In the genomic region with DNA sequence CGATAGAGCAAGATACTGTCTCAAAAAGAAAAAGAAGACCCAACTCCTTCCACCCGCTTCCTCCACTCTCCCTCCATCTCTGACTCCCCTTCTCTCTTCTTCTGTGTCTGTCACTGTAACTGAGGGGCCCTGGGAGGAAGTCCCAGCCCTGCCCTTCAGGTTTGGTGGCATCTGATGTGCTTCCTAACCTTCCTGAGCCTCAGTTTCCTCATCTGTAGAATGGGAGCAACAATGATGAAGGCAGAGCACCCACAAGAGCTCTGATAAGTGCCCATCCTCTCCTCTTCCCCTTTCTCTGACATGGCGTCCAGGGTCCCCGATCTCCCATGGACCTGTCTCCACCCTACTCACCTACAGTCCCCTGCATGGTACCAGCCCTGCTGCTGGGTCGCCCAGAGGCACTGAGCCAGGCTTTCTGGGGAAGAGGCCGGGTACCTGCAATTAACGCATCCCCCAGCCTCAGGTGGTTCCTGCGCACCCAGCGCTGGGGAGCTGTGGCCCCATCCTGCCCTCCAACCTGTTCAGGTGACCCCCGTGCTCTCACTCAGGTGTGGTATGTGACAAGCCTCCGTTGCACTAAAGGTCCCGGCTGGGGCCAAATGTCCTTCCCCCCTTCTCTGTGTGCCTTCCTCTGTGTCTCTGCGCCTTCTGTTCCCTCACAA, we compare ENCODE assay signal across 27 cellular contexts. TPM values are rescaled to one million over a fixed set of nuclear protein-coding genes. Genes with fewer than 3 reads are reported as not detected.
"Had no signal": no experiment of that assay in that cellular context is flagged by ENCODE, and none has a peak within 500 bp of the region (broad histone marks: within the 10 kb centered on the region; RNA-seq: fewer than 3 reads in every experiment).

No MANE protein-coding gene starts in this region.

- DNase-seq: activated CD4-positive, alpha-beta T cell treated with anti-CD3 and anti-CD28 coated beads for 4 hours; activated CD8-positive, alpha-beta memory T cell treated with anti-CD3 and anti-CD28 coated beads, Interleukin-2, amount 50 U/mL, for 4 hours; activated CD8-positive, alpha-beta T cell treated with anti-CD3 and anti-CD28 coated beads for 36 hours; activated naive CD4-positive, alpha-beta T cell treated with Interleukin-2 at 50 U/mL for 16 hours; activated T-cell treated with anti-CD3 and anti-CD28 coated beads, Interleukin-2, amount 50 U/mL, for 72 hours; caudate nucleus; IMR-90; MV-4-11; NCI-H1092 treated with DMSO at 0.1 percent for 48 hours; NCI-H1436; NCI-H1694 treated with DMSO at 0.1 percent for 48 hours; NCI-H2081; NCI-H510A treated with DMSO at 0.1 percent for 48 hours; NCI-H69; NK-92 treated with Interleukin-12 subunit alpha and Interleukin-12 subunit beta, amount 100 ng/mL, for 24 hours; OCI-M1; Right ventricle myocardium superior; RPMI8226; SJCRH30; SK-N-SH; T-helper 1 cell had no signal

- H3K4me3 ChIP-seq: SJCRH30 had no signal

- H3K27ac ChIP-seq: KMS-11, SJCRH30, VCaP had no signal

- ATAC-seq: activated CD8-positive, alpha-beta T cell treated with anti-CD3 and anti-CD28 coated beads for 36 hours; activated T-cell treated with anti-CD3 and anti-CD28 coated beads, Interleukin-2, amount 50 U/mL, for 72 hours; Panc1 had no signal

- H3K4me2 ChIP-seq: KMS-11, SK-N-SH had no signal

- H3K36me3 ChIP-seq: SJCRH30 had no signal

- H3K4me1 ChIP-seq: SJCRH30 had no signal

- H3K9me3 ChIP-seq: SJCRH30, SK-N-SH had no signal

- H3K9ac ChIP-seq: KMS-11, SK-N-SH had no signal

RNA-seq across cellular contexts. Expression of gene FOXN4, which starts 13.2 kb away (rescaled TPM):
- total RNA-seq: activated CD8-positive, alpha-beta T cell treated with anti-CD3 and anti-CD28 coated beads for 36 hours; activated T-cell treated with anti-CD3 and anti-CD28 coated beads, Interleukin-2, amount 50 U/mL, for 72 hours; activated T-helper 2 cell treated with anti-CD3 and anti-CD28 coated beads, Interferon-gamma antibody, Interleukin-2, Interleukin-4, amounts not matched to agents 10 μg/mL and 5 μg/mL and 100 μg/mL, durations not matched to agents 14 hours and 24 hours and 36 hours; IMR-90; MCF 10A; Right ventricle myocardium superior; SJCRH30; T-helper 2 cell treated with Interferon-gamma antibody and Interleukin-4, amounts not matched to agents 100 ng/mL and 5 ng/mL, for 36 hours had no signal
- polyA plus RNA-seq: IMR-90 had no signal

RNA-seq across cellular contexts. Expression of gene MYO1H, which starts 51.8 kb away (rescaled TPM):
- total RNA-seq: activated CD8-positive, alpha-beta T cell treated with anti-CD3 and anti-CD28 coated beads for 36 hours; activated T-cell treated with anti-CD3 and anti-CD28 coated beads, Interleukin-2, amount 50 U/mL, for 72 hours; activated T-helper 2 cell treated with anti-CD3 and anti-CD28 coated beads, Interferon-gamma antibody, Interleukin-2, Interleukin-4, amounts not matched to agents 10 μg/mL and 5 μg/mL and 100 μg/mL, durations not matched to agents 14 hours and 24 hours and 36 hours; IMR-90; MCF 10A; SJCRH30; T-helper 2 cell treated with Interferon-gamma antibody and Interleukin-4, amounts not matched to agents 100 ng/mL and 5 ng/mL, for 36 hours had no signal
- polyA plus RNA-seq: IMR-90, SK-N-SH had no signal
